In genomic region chr4:153713840-153714239, GRCh38 we compare ENCODE assay signal across 18 cellular contexts. TPM values are rescaled to one million over a fixed set of nuclear protein-coding genes. Genes with fewer than 3 reads are reported as not detected.
A peak's percentile ranks its signal among the peaks of the same experiment; 100 is the strongest.
DNase-seq lines count a peak whose midpoint lies in the region; ATAC-seq, FAIRE-seq and TF ChIP-seq lines count a peak whose summit lies in the region.
"Had no signal": no experiment of that assay in that cellular context is flagged by ENCODE, and none has a peak within 500 bp of the region (broad histone marks: within the 10 kb centered on the region; RNA-seq: fewer than 3 reads in every experiment).

No MANE protein-coding gene starts in this region.

- H4K5ac ChIP-seq in IMR-90 (ENCODE audit: low read depth, low read length) = no peak overlapping the region

- no peak overlapping the region for H2AK9ac ChIP-seq in IMR-90 (replicated peaks; ENCODE audit: low read depth, low read length, poor library complexity)

- no peak overlapping the region for H3K4me2 ChIP-seq in IMR-90 (ENCODE audit: low read depth, low read length)
- H3K4me2 ChIP-seq: PC-9 had no signal

- no peak overlapping the region for H3K4me3 ChIP-seq in IMR-90 (ENCODE audit: insufficient read depth, low read depth, low read length)
- no peak overlapping the region for H3K4me3 ChIP-seq in brain microvascular endothelial cell (ENCODE audit: low read depth, low read length)
- H3K4me3 ChIP-seq: heart left ventricle, ovary, PC-9 had no signal

- TF ChIP-seq CTCF in IMR-90 (conservative IDR thresholded peaks at IDR 0.05; ENCODE audit: low read depth, low read length) = no peak
- no peak for TF ChIP-seq CTCF in brain microvascular endothelial cell (IDR thresholded peaks at IDR 0.05; ENCODE audit: low read depth, low read length, missing control alignments)

- no peak overlapping the region for H3K23ac ChIP-seq in IMR-90 (ENCODE audit: low read depth, low read length)

- H3K9me1 ChIP-seq in IMR-90 (ENCODE audit: insufficient read depth, low read length) = no peaks in the 10 kb centered on the region

- no peak overlapping the region for H3K14ac ChIP-seq in IMR-90 (replicated peaks; ENCODE audit: low read depth, low read length)

- H3K9ac ChIP-seq in IMR-90 (ENCODE audit: low read depth, low read length) = no peak overlapping the region

- H2BK20ac ChIP-seq in IMR-90 (ENCODE audit: low read depth, low read length) = no peak overlapping the region

- no peak overlapping the region for H3K18ac ChIP-seq in IMR-90 (ENCODE audit: low read depth, low read length)

- H3K9me3 ChIP-seq in IMR-90 (ENCODE audit: control insufficient read depth, insufficient read depth, low read length) = no peaks in the 10 kb centered on the region
- H3K9me3 ChIP-seq: ovary had no signal

- FAIRE-seq in frontal cortex (lab: Jason Lieb, UNC) = no peak

- peak; percentile 25 for DNase-seq in DMS53 (lab: John Stamatoyannopoulos, UW)
- peak; percentile 1 for DNase-seq in IMR-90
- DNase-seq in brain microvascular endothelial cell = peak; percentile 11
- DNase-seq in iris pigment epithelial cell (ENCODE audit: low read depth) = peak; percentile 31
- no peak for DNase-seq in head of caudate nucleus
- DNase-seq in frontal cortex (ENCODE audit: low spot score in 2 of 2) = no peak
- no peak for DNase-seq in SIG-M5 treated with dmso at 0.1 percent for 504 hours (lab: John Stamatoyannopoulos, UW; ENCODE audit: unreplicated experiment)
- DNase-seq in activated gamma-delta T cell treated with Interleukin-2 at 50 U/mL for 16 hours = no peak
- DNase-seq: activated CD4-positive, alpha-beta T cell treated with anti-CD3 and anti-CD28 coated beads, Interleukin-2, amount 50 U/mL, for 1 hour; activated naive CD4-positive, alpha-beta T cell treated with Interleukin-2 at 50 U/mL for 16 hours; activated T-cell treated with anti-CD3 and anti-CD28 coated beads for 4 hours; COR-L47; heart left ventricle; naive thymus-derived CD4-positive, alpha-beta T cell; NCI-H69; ovary; PC-9 had no signal

- no peak overlapping the region for H3K56ac ChIP-seq in IMR-90 (ENCODE audit: extremely low read depth, insufficient read depth, low read length)

- no peaks in the 10 kb centered on the region for H4K20me1 ChIP-seq in IMR-90 (ENCODE audit: insufficient read depth, low read length)

- H3K4me1 ChIP-seq in IMR-90 (ENCODE audit: control insufficient read depth, insufficient read depth, low read length) = no peaks in the 10 kb centered on the region

- H3K27me3 ChIP-seq in IMR-90 (ENCODE audit: control insufficient read depth, insufficient read depth, low read length) = no peaks in the 10 kb centered on the region
- H3K27me3 ChIP-seq in brain microvascular endothelial cell (replicated peaks) = no peaks in the 10 kb centered on the region
- H3K27me3 ChIP-seq: heart left ventricle, ovary had no signal

- H2AK5ac ChIP-seq in IMR-90 (ENCODE audit: low read depth, low read length) = no peak overlapping the region

- H3K27ac ChIP-seq in IMR-90 (ENCODE audit: insufficient read depth, low read length) (no peak overlapping the region), brain microvascular endothelial cell (no peak overlapping the region)
- H3K27ac ChIP-seq: heart left ventricle, ovary, PC-9 had no signal

- H2BK120ac ChIP-seq in IMR-90 (ENCODE audit: low read depth, low read length) = no peak overlapping the region

- no peak overlapping the region for H2BK15ac ChIP-seq in IMR-90 (ENCODE audit: low read depth, low read length)

- dilution Hi-C loops in IMR-90 (cut with HindIII; ENCODE audit: low sequenced_read_pairs, unreplicated experiment) = no loop called here

- no peak for TF ChIP-seq RAD21 in IMR-90 (IDR thresholded peaks at IDR 0.05; ENCODE audit: low read length)

- no peak overlapping the region for H4K8ac ChIP-seq in IMR-90 (ENCODE audit: low read depth in 2 of 2, low read length in 2 of 2)

- intact Hi-C loops in IMR-90 (cut with micrococcal nuclease) = no loop called here
- intact Hi-C loops in head of caudate nucleus (cut with DNase I) = no loop called here

- no peak overlapping the region for H2AFZ ChIP-seq in IMR-90 (replicated peaks; ENCODE audit: low read length, poor library complexity)
- H2AFZ ChIP-seq: PC-9 had no signal

- no peak for TF ChIP-seq POLR2A in IMR-90 (IDR thresholded peaks at IDR 0.05; ENCODE audit: low read depth, low read length)

- H2BK5ac ChIP-seq in IMR-90 (ENCODE audit: low read depth, low read length, poor library complexity, severe bottlenecking) = no peak overlapping the region

- POLR2A ChIA-PET in IMR-90 (lab: Charles Lee; ENCODE audit: unreplicated experiment) = no interaction called here

- CTCF ChIA-PET in IMR-90 (lab: Yijun Ruan, JAX) = no interaction called here

- no peak overlapping the region for H3K4ac ChIP-seq in IMR-90 (ENCODE audit: low read depth, low read length)

- H3K36me3 ChIP-seq in IMR-90 (ENCODE audit: control insufficient read depth, insufficient read depth, low read length) = no peaks in the 10 kb centered on the region
- no peaks in the 10 kb centered on the region for H3K36me3 ChIP-seq in brain microvascular endothelial cell (replicated peaks)
- H3K36me3 ChIP-seq: heart left ventricle, ovary had no signal

- no peak overlapping the region for H4K91ac ChIP-seq in IMR-90 (ENCODE audit: insufficient read depth, low read depth, low read length)

- no peak for ATAC-seq in IMR-90 (ENCODE audit: low read depth)
- ATAC-seq: heart left ventricle; naive thymus-derived CD4-positive, alpha-beta T cell; sciatic nerve had no signal

- in situ Hi-C loops in IMR-90 (cut with MboI; ENCODE audit: low sequenced_read_pairs) (no loop called here), brain microvascular endothelial cell (cut with HindIII; ENCODE audit: low pct_ligation_motif_present, low sequenced_read_pairs) (no loop called here)

- BruUV-seq in IMR-90 (replicated peaks; lab: Mats Ljungman, UMichigan) = no TSS peak

- no peaks in the 10 kb centered on the region for H3K79me1 ChIP-seq in IMR-90 (ENCODE audit: low read depth in 1 of 2, low read length in 2 of 2)

TF ChIP-seq in IMR-90, 13 proteins besides CTCF, POLR2A, EP300 and RAD21:
- TF ChIP-seq RCOR1 (IDR thresholded peaks at IDR 0.05; ENCODE audit: insufficient replicate concordance, low read length) = no peak
- no peak for TF ChIP-seq NFE2L2 (IDR thresholded peaks at IDR 0.05; ENCODE audit: low read depth, low read length)
- TF ChIP-seq RFX5 (IDR thresholded peaks at IDR 0.05; ENCODE audit: low read depth, low read length) = no peak
- TF ChIP-seq MAFK (IDR thresholded peaks at IDR 0.05; ENCODE audit: low read depth, low read length) = no peak
- TF ChIP-seq FOS (IDR thresholded peaks at IDR 0.05; ENCODE audit: low read depth, low read length) = no peak
- no peak for TF ChIP-seq CHD1 (IDR thresholded peaks at IDR 0.05; ENCODE audit: low read depth, low read length)
- no peak for TF ChIP-seq SMC3 (IDR thresholded peaks at IDR 0.05; ENCODE audit: low read depth, low read length)
- TF ChIP-seq ELK1 (IDR thresholded peaks at IDR 0.05; ENCODE audit: borderline replicate concordance, low read depth, low read length) = no peak
- TF ChIP-seq CEBPB (IDR thresholded peaks at IDR 0.05; ENCODE audit: low read depth, low read length) = no peak
- no peak for TF ChIP-seq BHLHE40 (IDR thresholded peaks at IDR 0.05; ENCODE audit: low read depth, low read length)

RNA-seq across cellular contexts. Expression of gene TLR2, which starts 29.8 kb away (rescaled TPM):
- under 0.01 TPM in 2 replicates for total RNA-seq in IMR-90 (2012; rRNA removed)
- polyA plus RNA-seq in IMR-90 (2012; rRNA removed) = 0.03 TPM in 1 of 2 replicates, not detected in the other
- 0.01 TPM in 1 of 2 replicates, not detected in the other for polyA plus RNA-seq in IMR-90 (2012; cell fraction: cytosol; rRNA removed)
- polyA plus RNA-seq in IMR-90 (2012; cell fraction: nucleus; rRNA removed; ENCODE audit: low replicate concordance) = 0.03 and 0.09 TPM in 2 replicates
- total RNA-seq in frontal cortex = 0.82 TPM

RNA-seq across cellular contexts. Expression of gene RNF175, which starts 46.0 kb away (rescaled TPM):
- not detected in 2 replicates for total RNA-seq in IMR-90 (2012; rRNA removed)
- not detected in 2 replicates for polyA plus RNA-seq in IMR-90 (2012; rRNA removed)
- not detected in 2 replicates for polyA plus RNA-seq in IMR-90 (2012; cell fraction: cytosol; rRNA removed)
- polyA plus RNA-seq in IMR-90 (2012; cell fraction: nucleus; rRNA removed; ENCODE audit: low replicate concordance) = not detected in 2 replicates
- 31.0 TPM for total RNA-seq in frontal cortex
- total RNA-seq: ovary, PC-9 had no signal

Comparison
In these comparisons a context has a peak if more than half of its experiments do, and no peak if none do; other contexts are left out.
1. DNase-seq: peak in DMS53 (single experiment), IMR-90 (single experiment), brain microvascular endothelial cell (single experiment) and iris pigment epithelial cell (single experiment); none in head of caudate nucleus (0 of 42), frontal cortex (0 of 2), SIG-M5 treated with dmso at 0.1 percent for 504 hours (single experiment) and activated gamma-delta T cell treated with Interleukin-2 at 50 U/mL for 16 hours (single experiment).
2. RNA of gene RNF175, which starts 46.0 kb away (total RNA-seq): 31.0 TPM in frontal cortex (single experiment); not detected in IMR-90; every median in the first group is over 10 times any median in the second.